ENCODE assay signal across 10 cellular contexts in genomic region chr13:97243915-97244820, GRCh38. TPM values are rescaled to one million over a fixed set of nuclear protein-coding genes. Genes with fewer than 3 reads are reported as not detected.
DNase-seq lines count a peak whose midpoint lies in the region; ATAC-seq and TF ChIP-seq lines count a peak whose summit lies in the region.
"Had no signal": no experiment of that assay in that cellular context is flagged by ENCODE, and none has a peak within 500 bp of the region (broad histone marks: within the 10 kb centered on the region; RNA-seq: fewer than 3 reads in every experiment).

No MANE protein-coding gene starts in this region.

- in situ Hi-C loops in HAP-1 (cut with MboI; ENCODE audit: low sequenced_read_pairs), result no loop called here

- H3K4me3 ChIP-seq in heart right ventricle (peak overlapping the region in 1 of 10 donors; percentile 3), parathyroid adenoma (ENCODE audit: low read depth, low read length) (no peak overlapping the region), HAP-1 (no peak overlapping the region)

- no peak for ATAC-seq in heart right ventricle
- no peak for ATAC-seq in left ventricle myocardium superior
- ATAC-seq in GM18861 (IDR thresholded peaks at IDR 0.05; ENCODE audit: unreplicated experiment), result no peak
- ATAC-seq: natural killer cell treated with Interleukin-12 subunit alpha and Interleukin-12 subunit beta and Interleukin-15 and Interleukin-18, amount 100 ng/mL, for 72 hours had no signal

- H3K4me2 ChIP-seq in parathyroid adenoma (ENCODE audit: low read length), result no peak overlapping the region

- H3K36me3 ChIP-seq in heart right ventricle, result no peaks in the 10 kb centered on the region
- H3K36me3 ChIP-seq in parathyroid adenoma (ENCODE audit: control insufficient read depth, insufficient read depth, low read length), result no peaks in the 10 kb centered on the region
- no peaks in the 10 kb centered on the region for H3K36me3 ChIP-seq in HAP-1 (replicated peaks)

- peaks cover 26 to 100% (median 97%) of the 10 kb centered on the region in 9 donors for H3K4me1 ChIP-seq in heart right ventricle
- H3K4me1 ChIP-seq in parathyroid adenoma, result peaks cover 4% of the 10 kb centered on the region
- H3K4me1 ChIP-seq in HAP-1, result peaks cover 46% of the 10 kb centered on the region

- H3K9me3 ChIP-seq in heart right ventricle (no peaks in the 10 kb centered on the region), parathyroid adenoma (ENCODE audit: control insufficient read depth, low read length) (no peaks in the 10 kb centered on the region), HAP-1 (no peaks in the 10 kb centered on the region)

- H3K27ac ChIP-seq in heart right ventricle, result peak overlapping the region; percentile 2 to 88 (median 70)
- H3K27ac ChIP-seq in parathyroid adenoma, result peak overlapping the region; percentile 9

- H3K27me3 ChIP-seq in heart right ventricle (no peaks in the 10 kb centered on the region), parathyroid adenoma (ENCODE audit: control insufficient read depth, insufficient read depth, low read length) (no peaks in the 10 kb centered on the region), HAP-1 (ENCODE audit: low read depth) (no peaks in the 10 kb centered on the region)

- WGBS in heart right ventricle, 2 donors, result 30 to 45% methylated on average over 8 of the region's 8 CpGs

- peaks cover 11% of the 10 kb centered on the region for H3K79me2 ChIP-seq in parathyroid adenoma

- intact Hi-C loops in heart right ventricle (cut with DNase I) (loop anchor here in 1 of 10 donors (5.0 kb wide), 1 partner anchor 73 kb away; no protein-coding TSS in a partner anchor), left ventricle myocardium superior (cut with micrococcal nuclease) (no loop called here)

- TF ChIP-seq CTCF in heart right ventricle (IDR thresholded peaks at IDR 0.05) (no peak), parathyroid adenoma (IDR thresholded peaks at IDR 0.05) (no peak)

- no peak overlapping the region for H3K9ac ChIP-seq in parathyroid adenoma

- no peak overlapping the region for H2AFZ ChIP-seq in parathyroid adenoma

- DNase-seq in heart right ventricle, result no peak
- no peak for DNase-seq in left ventricle myocardium superior
- peak; percentile 90 for DNase-seq in foreskin melanocyte
- DNase-seq in NCI-H146 (lab: John Stamatoyannopoulos, UW), result no peak
- no peak for DNase-seq in stimulated activated naive CD4-positive, alpha-beta T cell treated with Interleukin-2 at 50 U/mL for 16 hours (lab: John Stamatoyannopoulos, UW)
- no peak for DNase-seq in HAP-1 (ENCODE audit: low spot score in 2 of 2)
- DNase-seq: stimulated activated CD4-positive, alpha-beta T cell treated with anti-CD3 and anti-CD28 coated beads, Interleukin-4, amount 100 ng/mL, for 4 hours had no signal

RNA-seq across cellular contexts. Expression of gene MBNL2, which starts 22.0 kb away (rescaled TPM):
- total RNA-seq in heart right ventricle (10 to 100 TPM; 59.7 to 95.0 (median 85.2) TPM), left ventricle myocardium superior (66.7 TPM)
- polyA plus RNA-seq in heart right ventricle, result 10 to 100 TPM; 17.2 to 18.7 TPM
